In genomic region chr1:28886731-28887417, GRCh38 we compare ENCODE assay signal across 8 cellular contexts. TPM values are rescaled to one million over a fixed set of nuclear protein-coding genes. Genes with fewer than 3 reads are reported as not detected.
DNase-seq lines count a peak whose midpoint lies in the region; ATAC-seq and TF ChIP-seq lines count a peak whose summit lies in the region.

No MANE protein-coding gene starts in this region.

- ATAC-seq in CD8-positive, alpha-beta T cell, result peak; percentile 71
- peak; percentile 58 for ATAC-seq in GM21381 (IDR thresholded peaks at IDR 0.05; ENCODE audit: unreplicated experiment)
- ATAC-seq in stimulated activated naive CD8-positive, alpha-beta T cell treated with anti-CD3 and anti-CD28 coated beads, Interleukin-15, Interleukin-2, amounts not matched to agents 100 U/mL and 50 U/mL, for 24 hours, result peak; percentile 73

- peak overlapping the region; percentile 96 for H3K27ac Mint-ChIP-seq in CD8-positive, alpha-beta T cell
- H3K27ac Mint-ChIP-seq in nephron, result peak overlapping the region in 1 of 3 experiments; percentile 32

- peaks cover 41% of the 10 kb centered on the region for H3K4me1 ChIP-seq in CD8-positive, alpha-beta T cell (ENCODE audit: insufficient read depth, low read length)

- peaks cover 3% of the 10 kb centered on the region for H3K36me3 Mint-ChIP-seq in CD8-positive, alpha-beta T cell
- H3K36me3 Mint-ChIP-seq in nephron (ENCODE audit: low read depth), result no peaks in the 10 kb centered on the region

- H3K27me3 ChIP-seq in CD8-positive, alpha-beta T cell (ENCODE audit: insufficient read depth, low read length), result no peaks in the 10 kb centered on the region

- H3K27me3 Mint-ChIP-seq in CD8-positive, alpha-beta T cell (ENCODE audit: low read depth), result no peaks in the 10 kb centered on the region
- peaks cover 38% of the 10 kb centered on the region for H3K27me3 Mint-ChIP-seq in nephron (ENCODE audit: low read depth)

- DNase-seq in CD8-positive, alpha-beta T cell, result peak; percentile 80 to 93 (median 87)
- DNase-seq in KG1 (lab: John Stamatoyannopoulos, UW), result peak; percentile 66
- DNase-seq in RPMI8226, result peak; percentile 98
- DNase-seq in activated T-helper 9 cell treated with anti-CD3 and anti-CD28 coated beads, Interleukin-2, amount 50 U/mL, for 16 hours (ENCODE audit: low read depth), result peak; percentile 85
- DNase-seq in fibroblast of pulmonary artery (ENCODE audit: low read depth), result peak; percentile 67
- peak; percentile 93 for DNase-seq in stimulated activated naive CD8-positive, alpha-beta T cell treated with anti-CD3 and anti-CD28 coated beads, Interleukin-15, Interleukin-2, amounts not matched to agents 100 U/mL and 50 U/mL, for 24 hours

- no peaks in the 10 kb centered on the region for H3K9me3 ChIP-seq in CD8-positive, alpha-beta T cell (ENCODE audit: low read length)

- CTCF ChIA-PET in CD8-positive, alpha-beta T cell (lab: Charles Lee), result interaction anchor here (0.7 to 11.7 kb wide), 7 partner anchors 10 to 859 kb away, joined by 3 to 238 read pairs (median 4); no protein-coding TSS in a partner anchor

- peak overlapping the region; percentile 93 for H3K4me3 ChIP-seq in CD8-positive, alpha-beta T cell (ENCODE audit: low read depth, low read length)
- peak overlapping the region; percentile 76 for H3K4me3 ChIP-seq in fibroblast of pulmonary artery (replicated peaks; ENCODE audit: low read depth, low read length)

- H3K4me3 Mint-ChIP-seq in CD8-positive, alpha-beta T cell, result peak overlapping the region; percentile 87
- H3K4me3 Mint-ChIP-seq in nephron, result peak overlapping the region; percentile 84

- intact Hi-C loops in CD8-positive, alpha-beta T cell (cut with DNase I, micrococcal nuclease), result loop anchor here (1.0 to 5.0 kb wide), 9 partner anchors 27 to 1830 kb away; partner anchors contain the start of genes EPB41 (in 2 of the 2), ATP5IF1 (in 1 of the 2), GMEB1 (in 1 of the 2) and RCC1 (in 1 of the 2)

- TF ChIP-seq CTCF in CD8-positive, alpha-beta T cell (IDR thresholded peaks at IDR 0.05), result no peak
- TF ChIP-seq CTCF in fibroblast of pulmonary artery (IDR thresholded peaks at IDR 0.05; ENCODE audit: low read length, missing control alignments), result no peak
- no peak for TF ChIP-seq CTCF in nephron (IDR thresholded peaks at IDR 0.05; ENCODE audit: unreplicated experiment in 3 of 3)

- peaks cover 59% of the 10 kb centered on the region for H3K4me1 Mint-ChIP-seq in CD8-positive, alpha-beta T cell (ENCODE audit: low read depth)
- peaks cover 26% of the 10 kb centered on the region for H3K4me1 Mint-ChIP-seq in nephron

- H3K27ac ChIP-seq in CD8-positive, alpha-beta T cell (ENCODE audit: low read depth, low read length), result peak overlapping the region; percentile 67

- POLR2A ChIA-PET in CD8-positive, alpha-beta T cell (lab: Charles Lee), result interaction anchor here (0.8 to 1.1 kb wide), 2 partner anchors 10 to 28 kb away, joined by 3 read pairs; partner anchors contain the start of gene EPB41

- H3K36me3 ChIP-seq in CD8-positive, alpha-beta T cell (ENCODE audit: insufficient read depth, low read length), result no peaks in the 10 kb centered on the region

- no peaks in the 10 kb centered on the region for H3K9me3 Mint-ChIP-seq in CD8-positive, alpha-beta T cell
- no peaks in the 10 kb centered on the region for H3K9me3 Mint-ChIP-seq in nephron

RNA-seq across cellular contexts. Expression of gene EPB41, which starts 27.5 kb away (rescaled TPM):
- total RNA-seq in CD8-positive, alpha-beta T cell, result 100 to 1,000 TPM; 109 to 117 TPM

Comparison
In these comparisons a context has a peak if more than half of its experiments do, and no peak if none do; other contexts are left out.
1. Peak in every context shown above with its lines: DNase-seq, ATAC-seq, H3K4me3 ChIP-seq and H3K27ac ChIP-seq.